ENCODE assay signal across 13 cellular contexts in the genomic region with DNA sequence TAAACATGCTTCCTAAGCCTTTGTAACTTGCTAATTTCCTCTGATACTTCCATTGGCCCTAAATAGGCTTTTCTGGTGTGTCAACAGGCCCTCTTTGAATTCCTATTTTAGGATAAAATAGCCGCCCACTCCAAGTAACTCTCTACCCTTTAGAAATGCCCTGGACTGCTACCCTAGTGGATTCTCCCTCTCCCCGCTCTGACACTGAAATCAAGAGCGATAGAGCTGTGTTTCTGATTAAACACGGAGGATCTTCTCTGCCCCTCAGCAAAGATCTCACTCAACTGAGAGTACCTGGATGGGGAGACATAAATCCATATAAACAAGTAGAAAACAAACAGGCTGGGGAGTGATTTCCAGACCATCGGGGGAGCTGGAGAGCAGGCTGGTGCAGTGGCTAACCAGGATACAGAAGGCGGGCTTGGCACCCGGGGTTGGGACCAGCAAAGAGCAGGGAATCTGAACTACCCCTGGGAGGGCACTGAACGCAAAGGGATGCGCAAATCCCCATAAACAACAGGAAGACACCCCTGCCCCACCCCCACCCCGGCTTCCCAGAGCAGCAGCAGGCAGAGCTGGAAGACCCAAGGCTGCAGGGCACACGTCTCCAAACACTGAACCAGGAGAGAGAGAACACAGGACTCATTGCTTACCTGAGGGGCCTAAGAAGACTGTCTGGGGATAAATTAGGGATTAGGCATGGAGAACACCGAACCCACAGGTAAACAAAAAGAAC. TPM values are rescaled to one million over a fixed set of nuclear protein-coding genes. Genes with fewer than 3 reads are reported as not detected.
DNase-seq lines count a peak whose midpoint lies in the region; TF ChIP-seq lines count a peak whose summit lies in the region.
"Had no signal": no experiment of that assay in that cellular context is flagged by ENCODE, and none has a peak within 500 bp of the region (broad histone marks: within the 10 kb centered on the region; RNA-seq: fewer than 3 reads in every experiment).

No MANE protein-coding gene starts in this region.

- no peaks in the 10 kb centered on the region for H3K9me3 Mint-ChIP-seq in dendritic cell treated with granulocyte-macrophage colony-stimulating factor and Interleukin-4, amounts not matched to agents 40 ng/mL and 50 ng/mL, for 4 days
- H3K9me3 Mint-ChIP-seq: T-helper 2 cell treated with Interferon-gamma antibody and Interleukin-4, amounts not matched to agents 5 μg/mL and 100 μg/mL, for 36 hours had no signal

- H3K4me2 ChIP-seq in Loucy (ENCODE audit: low read depth, low read length, poor library complexity, severe bottlenecking) (peak overlapping the region; percentile 48), osteoblast (ENCODE audit: insufficient read depth, low read length) (no peak overlapping the region)
- H3K4me2 ChIP-seq: A549 had no signal

- no peaks in the 10 kb centered on the region for H3K9me2 ChIP-seq in Loucy (replicated peaks; ENCODE audit: low read depth, low read length)

- H2AFZ ChIP-seq in Loucy (ENCODE audit: low read length) (no peak overlapping the region), osteoblast (ENCODE audit: low read length) (peak overlapping the region; percentile 35)
- H2AFZ ChIP-seq: parathyroid adenoma had no signal

- H3K4me1 Mint-ChIP-seq in dendritic cell treated with granulocyte-macrophage colony-stimulating factor and Interleukin-4, amounts not matched to agents 40 ng/mL and 50 ng/mL, for 4 days (ENCODE audit: low read depth), result peaks cover 47% of the 10 kb centered on the region

- no peaks in the 10 kb centered on the region; the same call in 1 of the 2 replicates for H3F3A ChIP-seq in Loucy (ENCODE audit: low read depth)

- H3K9me3 ChIP-seq in Loucy (ENCODE audit: insufficient read depth, low read depth, low read length), result no peaks in the 10 kb centered on the region
- H3K9me3 ChIP-seq in osteoblast (ENCODE audit: low read depth, low read length), result no peaks in the 10 kb centered on the region
- H3K9me3 ChIP-seq: A549 had no signal

- H3K79me2 ChIP-seq in Loucy (ENCODE audit: insufficient read depth, low read length) (peaks cover 19% of the 10 kb centered on the region; the same call in 1 of the 2 replicates), osteoblast (ENCODE audit: insufficient read depth, low read length) (peaks cover 23% of the 10 kb centered on the region)

- TF ChIP-seq CTCF in Loucy (conservative IDR thresholded peaks at IDR 0.05; ENCODE audit: low read length) (peak; percentile 23; the same call in 1 of the 2 replicates), osteoblast (IDR thresholded peaks at IDR 0.05; ENCODE audit: extremely low read depth, low read depth, low read length) (no peak)

- H3K36me3 ChIP-seq in Loucy (ENCODE audit: insufficient read depth, low read length), result no peaks in the 10 kb centered on the region
- H3K36me3 ChIP-seq in osteoblast (ENCODE audit: insufficient read depth, low read length), result no peaks in the 10 kb centered on the region

- H4K20me1 ChIP-seq in Loucy (ENCODE audit: insufficient read depth, low read length, poor library complexity, severe bottlenecking) (no peaks in the 10 kb centered on the region), osteoblast (ENCODE audit: insufficient read depth, low read length) (no peaks in the 10 kb centered on the region)

- peaks cover 6% of the 10 kb centered on the region for H3K36me3 Mint-ChIP-seq in dendritic cell treated with granulocyte-macrophage colony-stimulating factor and Interleukin-4, amounts not matched to agents 40 ng/mL and 50 ng/mL, for 4 days (ENCODE audit: low read depth)

- no peak overlapping the region for H3K4me3 Mint-ChIP-seq in dendritic cell treated with granulocyte-macrophage colony-stimulating factor and Interleukin-4, amounts not matched to agents 40 ng/mL and 50 ng/mL, for 4 days
- H3K4me3 Mint-ChIP-seq: T-helper 2 cell treated with Interferon-gamma antibody and Interleukin-4, amounts not matched to agents 5 μg/mL and 100 μg/mL, for 36 hours had no signal

- H3K4me1 ChIP-seq in Loucy (ENCODE audit: insufficient read depth, low read length, poor library complexity, severe bottlenecking) (peaks cover 37% of the 10 kb centered on the region), osteoblast (ENCODE audit: insufficient read depth, low read length) (peaks cover 13% of the 10 kb centered on the region)

- no peak overlapping the region for H3K9ac ChIP-seq in Loucy (ENCODE audit: low read depth, low read length, poor library complexity, severe bottlenecking)
- H3K9ac ChIP-seq: parathyroid adenoma had no signal

- no peaks in the 10 kb centered on the region for H3K27me3 Mint-ChIP-seq in dendritic cell treated with granulocyte-macrophage colony-stimulating factor and Interleukin-4, amounts not matched to agents 40 ng/mL and 50 ng/mL, for 4 days

- peak; percentile 17 for DNase-seq in NCI-H2171 treated with DMSO at 0.1 percent for 48 hours (lab: John Stamatoyannopoulos, UW)
- DNase-seq in NCI-H2171 (lab: John Stamatoyannopoulos, UW), result no peak
- DNase-seq in osteoblast (ENCODE audit: insufficient read length, low spot score, missing footprints), result no peak
- no peak for DNase-seq in NCI-H1694 treated with DMSO at 0.1 percent for 48 hours (lab: John Stamatoyannopoulos, UW)
- no peak for DNase-seq in AG20443 (ENCODE audit: low spot score)
- DNase-seq in kidney tubule cell (ENCODE audit: low spot score), result no peak
- DNase-seq: NCI-H226, RPMI8226 had no signal

- H3K27ac ChIP-seq in osteoblast (ENCODE audit: low read depth, low read length), result no peak overlapping the region
- H3K27ac ChIP-seq: A549, parathyroid adenoma had no signal

- peak overlapping the region; percentile 3 for H3K27ac Mint-ChIP-seq in dendritic cell treated with granulocyte-macrophage colony-stimulating factor and Interleukin-4, amounts not matched to agents 40 ng/mL and 50 ng/mL, for 4 days
- H3K27ac Mint-ChIP-seq: T-helper 2 cell treated with Interferon-gamma antibody and Interleukin-4, amounts not matched to agents 5 μg/mL and 100 μg/mL, for 36 hours had no signal

- H3K4me3 ChIP-seq in Loucy (ENCODE audit: low read length, poor library complexity, severe bottlenecking) (peak overlapping the region; percentile 6), osteoblast (ENCODE audit: insufficient read depth, low read length) (no peak overlapping the region)
- H3K4me3 ChIP-seq: A549 had no signal

- intact Hi-C loops in dendritic cell treated with granulocyte-macrophage colony-stimulating factor and Interleukin-4, amounts not matched to agents 40 ng/mL and 50 ng/mL, for 4 days (cut with micrococcal nuclease), result no loop called here

- H3K27me3 ChIP-seq in Loucy (ENCODE audit: insufficient read depth, low read length, poor library complexity, severe bottlenecking) (no peaks in the 10 kb centered on the region), osteoblast (ENCODE audit: insufficient read depth, low read length) (peaks cover 10% of the 10 kb centered on the region)

RNA-seq across cellular contexts. Expression of a gene that starts 2.5 kb away (rescaled TPM):
- total RNA-seq in osteoblast, result 14.8 and 16.2 TPM in 2 replicates

RNA-seq across cellular contexts. Expression of a gene that starts 20.8 kb away (rescaled TPM):
- total RNA-seq in osteoblast, result 92.8 and 97.4 TPM in 2 replicates
